Comparison of ENCODE assay signal across 9 cellular contexts in the genomic region with DNA sequence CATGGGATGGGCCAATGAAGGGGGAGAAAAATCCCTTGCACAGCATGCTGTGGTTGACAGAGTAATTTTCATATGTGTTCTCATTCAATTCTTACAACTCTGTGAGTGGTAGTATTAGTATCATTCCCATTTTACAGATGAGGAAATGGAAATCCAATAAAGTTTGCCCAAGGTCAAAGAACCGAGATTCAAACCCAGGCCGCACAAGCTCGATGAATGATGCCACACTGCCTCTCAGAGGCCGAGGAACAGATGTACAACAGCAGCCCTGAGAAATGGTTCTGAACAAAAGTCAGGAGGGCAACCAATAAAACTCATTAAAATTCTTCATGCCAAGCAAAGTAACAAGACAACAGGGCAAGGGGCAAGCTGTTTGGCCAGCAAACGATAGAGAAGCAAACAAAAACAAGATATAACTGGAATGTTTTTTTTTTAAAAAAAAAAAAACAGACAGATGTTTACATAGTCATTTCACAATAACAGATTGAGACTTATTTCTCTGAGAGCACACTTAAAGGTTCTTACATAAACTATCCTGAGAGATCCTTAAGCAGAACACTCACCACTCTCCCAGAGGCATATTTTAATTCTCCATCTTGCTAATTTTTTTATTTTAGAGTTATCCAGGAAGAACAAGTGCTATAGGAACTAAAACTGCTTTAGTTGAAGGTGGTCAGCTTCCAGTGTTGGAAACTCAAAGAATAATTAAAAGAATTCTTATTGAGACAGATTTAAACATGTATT.
DNase-seq lines count a peak whose midpoint lies in the region; ATAC-seq and TF ChIP-seq lines count a peak whose summit lies in the region.
"Had no signal": no experiment of that assay in that cellular context is flagged by ENCODE, and none has a peak within 500 bp of the region (broad histone marks: within the 10 kb centered on the region; RNA-seq: fewer than 3 reads in every experiment).

No MANE protein-coding gene starts in this region.

- CTCF ChIA-PET in Caco-2 (lab: Charles Lee), result interaction anchor here (0.7 to 1.0 kb wide), 2 partner anchors 10 to 693 kb away, joined by 3 read pairs; no protein-coding TSS in a partner anchor
- CTCF ChIA-PET in HEK293T (lab: Yijun Ruan, JAX), result interaction anchor here (0.5 to 1.4 kb wide), 4 partner anchors 120 to 692 kb away, joined by 3 to 4 read pairs (median 4); no protein-coding TSS in a partner anchor
- CTCF ChIA-PET in PC-9 (lab: Charles Lee), result interaction anchor here (0.6 kb wide), 1 partner anchor 197 kb away, joined by 7 read pairs; no protein-coding TSS in a partner anchor

- no peaks in the 10 kb centered on the region for H3K9me3 Mint-ChIP-seq in Caco-2 (ENCODE audit: unreplicated experiment)
- H3K9me3 Mint-ChIP-seq: memory B cell had no signal

- H3K27ac ChIP-seq in PC-9 (no peak overlapping the region), iPS DF 6.9 (ENCODE audit: low read length) (no peak overlapping the region), aorta (ENCODE audit: low read depth in 1 of 2, low read length in 2 of 2) (no peak overlapping the region)

- H3K36me3 Mint-ChIP-seq in Caco-2 (ENCODE audit: insufficient read depth, unreplicated experiment), result no peaks in the 10 kb centered on the region
- H3K36me3 Mint-ChIP-seq: memory B cell had no signal

- ATAC-seq in aorta (ENCODE audit: low FRiP score) (no peak), GM18870 (IDR thresholded peaks at IDR 0.05; ENCODE audit: unreplicated experiment) (no peak)

- H3K4me1 Mint-ChIP-seq in Caco-2 (ENCODE audit: low read depth, unreplicated experiment), result no peaks in the 10 kb centered on the region
- H3K4me1 Mint-ChIP-seq: memory B cell had no signal

- WGBS in iPS DF 6.9 (ENCODE audit: insufficient coverage, insufficient read length), result no CpG with 5 or more reads among the region's 5 CpGs
- 11 to 14% methylated on average over 5 of the region's 5 CpGs for WGBS in aorta, 2 donors

- peak; percentile 35 to 43 for DNase-seq in Caco-2
- peak; percentile 55 for DNase-seq in HEK293T (ENCODE audit: extremely low spot score)
- DNase-seq in PC-9, result peak; percentile 1 to 43
- peak; percentile 27 for DNase-seq in iPS DF 6.9 (ENCODE audit: low read depth, low spot score)
- no peak for DNase-seq in activated T-cell treated with anti-CD3 and anti-CD28 coated beads for 4 hours
- DNase-seq in aorta, result no peak
- no peak for DNase-seq in activated CD8-positive, alpha-beta memory T cell treated with anti-CD3 and anti-CD28 coated beads, Interleukin-2, amount 50 U/mL, for 48 hours

- no peak overlapping the region for H3K4me3 Mint-ChIP-seq in Caco-2 (ENCODE audit: unreplicated experiment)
- H3K4me3 Mint-ChIP-seq: memory B cell had no signal

- intact Hi-C loops in Caco-2 (cut with micrococcal nuclease; ENCODE audit: unreplicated experiment), result no loop called here
- intact Hi-C loops in PC-9 (cut with micrococcal nuclease; ENCODE audit: unreplicated experiment), result no loop called here
- intact Hi-C loops in aorta (cut with DNase I), result loop anchor here in 1 of 2 donors (10.0 kb wide), 1 partner anchor 668 kb away; no protein-coding TSS in a partner anchor

- no peak overlapping the region for H3K27ac Mint-ChIP-seq in Caco-2 (ENCODE audit: unreplicated experiment)
- H3K27ac Mint-ChIP-seq: memory B cell had no signal

- no peak overlapping the region for H2AFZ ChIP-seq in PC-9

- no peaks in the 10 kb centered on the region for H3K79me2 ChIP-seq in PC-9 (ENCODE audit: low read depth)

- no peaks in the 10 kb centered on the region for H4K20me1 ChIP-seq in PC-9 (ENCODE audit: insufficient read depth)

- no peaks in the 10 kb centered on the region for H3F3A ChIP-seq in PC-9 (ENCODE audit: insufficient read depth, low read depth)

- H3K4me3 ChIP-seq in Caco-2 (ENCODE audit: low read depth, low read length) (no peak overlapping the region), PC-9 (no peak overlapping the region), iPS DF 6.9 (ENCODE audit: low read length) (no peak overlapping the region), aorta (ENCODE audit: low read length in 2 of 2) (no peak overlapping the region)

- no peaks in the 10 kb centered on the region for H3K36me3 ChIP-seq in Caco-2 (ENCODE audit: control insufficient read depth, insufficient read depth, low read length)
- no peaks in the 10 kb centered on the region for H3K36me3 ChIP-seq in PC-9 (ENCODE audit: low read depth)
- no peaks in the 10 kb centered on the region for H3K36me3 ChIP-seq in iPS DF 6.9 (ENCODE audit: control insufficient read depth, insufficient read depth, low read length)
- H3K36me3 ChIP-seq in aorta (ENCODE audit: control insufficient read depth in 1 of 2, insufficient read depth in 2 of 2, low read length in 1 of 2), result no peaks in the 10 kb centered on the region

- POLR2A ChIA-PET in Caco-2 (lab: Charles Lee), result no interaction called here
- POLR2A ChIA-PET in HEK293T (lab: Yijun Ruan, JAX), result no interaction called here
- POLR2A ChIA-PET in PC-9 (lab: Charles Lee; ENCODE audit: unreplicated experiment), result no interaction called here

- peak; percentile 29 to 56 for TF ChIP-seq CTCF in Caco-2 (IDR thresholded peaks at IDR 0.05; ENCODE audit: insufficient read depth in 1 of 2, low read depth in 1 of 2, low read length in 1 of 2, severe bottlenecking in 1 of 2, unreplicated experiment in 1 of 2)
- TF ChIP-seq CTCF in PC-9 (conservative IDR thresholded peaks at IDR 0.05), result peak; percentile 70

- peaks cover 2% of the 10 kb centered on the region; the same call in 1 of the 2 replicates for H3K27me3 ChIP-seq in Caco-2 (replicated peaks; ENCODE audit: control insufficient read depth, insufficient read depth, low read length)
- H3K27me3 ChIP-seq in PC-9 (ENCODE audit: insufficient read depth, low read depth), result no peaks in the 10 kb centered on the region
- no peaks in the 10 kb centered on the region for H3K27me3 ChIP-seq in iPS DF 6.9 (ENCODE audit: control insufficient read depth, insufficient read depth, low read length)
- peaks cover 0 to 5% of the 10 kb centered on the region in 2 donors for H3K27me3 ChIP-seq in aorta (ENCODE audit: control insufficient read depth in 1 of 2, insufficient read depth in 2 of 2, low read length in 1 of 2)

- H3K4me1 ChIP-seq in Caco-2 (no peaks in the 10 kb centered on the region), PC-9 (replicated peaks; ENCODE audit: insufficient read depth) (no peaks in the 10 kb centered on the region), iPS DF 6.9 (ENCODE audit: control insufficient read depth, insufficient read depth, low read length) (no peaks in the 10 kb centered on the region), aorta (ENCODE audit: control insufficient read depth in 1 of 2, insufficient read depth in 2 of 2, low read length in 2 of 2) (no peaks in the 10 kb centered on the region)

- H3K27me3 Mint-ChIP-seq in Caco-2 (ENCODE audit: insufficient read depth, unreplicated experiment), result peaks cover 17% of the 10 kb centered on the region

- no peaks in the 10 kb centered on the region for H3K9me2 ChIP-seq in PC-9 (ENCODE audit: insufficient read depth)

- no TSS peak for BruUV-seq in Caco-2 (replicated peaks; lab: Mats Ljungman, UMichigan)
- BruUV-seq in PC-9 (replicated peaks; lab: Mats Ljungman, UMichigan), result no TSS peak

- H3K4me2 ChIP-seq in PC-9, result no peak overlapping the region

- H3K9me3 ChIP-seq in Caco-2 (no peaks in the 10 kb centered on the region), PC-9 (ENCODE audit: insufficient read depth, low read depth) (no peaks in the 10 kb centered on the region), iPS DF 6.9 (ENCODE audit: control insufficient read depth, insufficient read depth, low read length) (no peaks in the 10 kb centered on the region), aorta (ENCODE audit: control insufficient read depth, low read length) (no peaks in the 10 kb centered on the region)

TF ChIP-seq in HEK293T, 16 proteins besides CTCF, POLR2A, EP300 and RAD21:
- no peak for TF ChIP-seq BHLHE40 (IDR thresholded peaks at IDR 0.05; ENCODE audit: borderline replicate concordance)
- TF ChIP-seq L3MBTL2 (conservative IDR thresholded peaks at IDR 0.05), result no peak
- TF ChIP-seq CTBP1 (IDR thresholded peaks at IDR 0.05; ENCODE audit: borderline replicate concordance), result no peak
- TF ChIP-seq, protein P1, sequence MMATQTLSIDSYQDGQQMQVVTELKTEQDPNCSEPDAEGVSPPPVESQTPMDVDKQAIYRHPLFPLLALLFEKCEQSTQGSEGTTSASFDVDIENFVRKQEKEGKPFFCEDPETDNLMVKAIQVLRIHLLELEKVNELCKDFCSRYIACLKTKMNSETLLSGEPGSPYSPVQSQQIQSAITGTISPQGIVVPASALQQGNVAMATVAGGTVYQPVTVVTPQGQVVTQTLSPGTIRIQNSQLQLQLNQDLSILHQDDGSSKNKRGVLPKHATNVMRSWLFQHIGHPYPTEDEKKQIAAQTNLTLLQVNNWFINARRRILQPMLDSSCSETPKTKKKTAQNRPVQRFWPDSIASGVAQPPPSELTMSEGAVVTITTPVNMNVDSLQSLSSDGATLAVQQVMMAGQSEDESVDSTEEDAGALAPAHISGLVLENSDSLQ (IDR thresholded peaks at IDR 0.05), result no peak
- TF ChIP-seq FOXK2 (IDR thresholded peaks at IDR 0.05), result no peak
- TF ChIP-seq HDGF (IDR thresholded peaks at IDR 0.05; ENCODE audit: borderline replicate concordance), result no peak

Comparison
In these comparisons a context has a peak if more than half of its experiments do, and no peak if none do; other contexts are left out.
1. DNase-seq: peak in Caco-2 (2 of 2), HEK293T (single experiment), PC-9 (2 of 2) and iPS DF 6.9 (single experiment); none in activated T-cell treated with anti-CD3 and anti-CD28 coated beads for 4 hours (single experiment), aorta (0 of 2) and activated CD8-positive, alpha-beta memory T cell treated with anti-CD3 and anti-CD28 coated beads, Interleukin-2, amount 50 U/mL, for 48 hours (single experiment).